2 cellular contexts compared by ENCODE assay signal in the genomic region with DNA sequence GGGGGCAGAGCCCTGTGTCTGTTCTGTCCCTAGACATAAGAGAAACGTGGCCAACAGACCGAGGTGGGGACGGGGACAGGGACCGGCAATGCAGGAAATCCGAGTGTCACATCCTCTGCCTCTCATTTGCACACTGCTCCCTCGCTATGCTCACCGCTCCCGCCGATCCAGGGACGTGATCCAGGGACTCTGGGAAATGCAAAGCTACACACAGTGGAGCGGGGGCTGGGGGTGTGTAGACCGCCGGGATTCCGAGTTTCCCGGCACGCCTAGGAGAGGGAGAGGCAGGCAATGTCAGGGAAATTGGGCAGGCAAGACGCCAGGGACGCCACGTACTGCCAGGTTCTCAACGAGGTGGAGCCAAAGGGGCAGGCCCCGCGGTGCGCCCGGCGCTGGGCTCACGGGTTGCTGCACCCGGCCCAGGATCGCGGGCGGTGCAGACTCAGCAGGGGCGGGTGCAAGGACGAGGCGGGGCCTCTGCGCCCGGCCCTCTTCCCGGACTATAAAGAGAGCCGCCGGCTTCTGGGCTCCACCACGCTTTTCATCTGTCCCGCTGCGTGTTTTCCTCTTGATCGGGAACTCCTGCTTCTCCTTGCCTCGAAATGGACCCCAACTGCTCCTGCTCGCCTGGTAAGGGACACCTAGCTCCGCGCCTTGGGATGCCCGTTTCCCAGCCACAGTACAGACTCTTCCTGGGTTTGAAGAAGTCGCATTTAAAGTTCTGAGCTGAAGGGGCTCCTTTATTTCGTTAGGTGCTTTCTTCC.
A peak's percentile ranks its signal among the peaks of the same experiment; 100 is the strongest.
TF ChIP-seq lines count a peak whose summit lies in the region.

Gene MT1X (plus strand): TSS at position 532 of the 764 bp plus-strand sequence. CDS start 71 bp downstream, at position 603.

TF ChIP-seq in IMR-90, 13 proteins besides CTCF, POLR2A, EP300 and RAD21 (continued from another document):
- no peak for TF ChIP-seq FOS (IDR thresholded peaks at IDR 0.05; ENCODE audit: low read depth, low read length)
TF ChIP-seq in IMR-90: peak in this region for 4.

TF ChIP-seq in PFSK-1, 5 proteins besides CTCF, POLR2A, EP300 and RAD21:
- TF ChIP-seq, protein P1, sequence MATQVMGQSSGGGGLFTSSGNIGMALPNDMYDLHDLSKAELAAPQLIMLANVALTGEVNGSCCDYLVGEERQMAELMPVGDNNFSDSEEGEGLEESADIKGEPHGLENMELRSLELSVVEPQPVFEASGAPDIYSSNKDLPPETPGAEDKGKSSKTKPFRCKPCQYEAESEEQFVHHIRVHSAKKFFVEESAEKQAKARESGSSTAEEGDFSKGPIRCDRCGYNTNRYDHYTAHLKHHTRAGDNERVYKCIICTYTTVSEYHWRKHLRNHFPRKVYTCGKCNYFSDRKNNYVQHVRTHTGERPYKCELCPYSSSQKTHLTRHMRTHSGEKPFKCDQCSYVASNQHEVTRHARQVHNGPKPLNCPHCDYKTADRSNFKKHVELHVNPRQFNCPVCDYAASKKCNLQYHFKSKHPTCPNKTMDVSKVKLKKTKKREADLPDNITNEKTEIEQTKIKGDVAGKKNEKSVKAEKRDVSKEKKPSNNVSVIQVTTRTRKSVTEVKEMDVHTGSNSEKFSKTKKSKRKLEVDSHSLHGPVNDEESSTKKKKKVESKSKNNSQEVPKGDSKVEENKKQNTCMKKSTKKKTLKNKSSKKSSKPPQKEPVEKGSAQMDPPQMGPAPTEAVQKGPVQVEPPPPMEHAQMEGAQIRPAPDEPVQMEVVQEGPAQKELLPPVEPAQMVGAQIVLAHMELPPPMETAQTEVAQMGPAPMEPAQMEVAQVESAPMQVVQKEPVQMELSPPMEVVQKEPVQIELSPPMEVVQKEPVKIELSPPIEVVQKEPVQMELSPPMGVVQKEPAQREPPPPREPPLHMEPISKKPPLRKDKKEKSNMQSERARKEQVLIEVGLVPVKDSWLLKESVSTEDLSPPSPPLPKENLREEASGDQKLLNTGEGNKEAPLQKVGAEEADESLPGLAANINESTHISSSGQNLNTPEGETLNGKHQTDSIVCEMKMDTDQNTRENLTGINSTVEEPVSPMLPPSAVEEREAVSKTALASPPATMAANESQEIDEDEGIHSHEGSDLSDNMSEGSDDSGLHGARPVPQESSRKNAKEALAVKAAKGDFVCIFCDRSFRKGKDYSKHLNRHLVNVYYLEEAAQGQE (IDR thresholded peaks at IDR 0.05; ENCODE audit: insufficient read depth in 1 of 2, low read depth in 2 of 2, low read length in 2 of 2) = no peak
- peak; percentile 68 for TF ChIP-seq POLR2AphosphoS5 (IDR thresholded peaks at IDR 0.05; ENCODE audit: low read depth, low read length)
- TF ChIP-seq SIN3A (IDR thresholded peaks at IDR 0.05; ENCODE audit: borderline replicate concordance, insufficient read depth, low read length) = no peak
- TF ChIP-seq TAF1 (IDR thresholded peaks at IDR 0.05; ENCODE audit: borderline replicate concordance, insufficient read depth, low read length) = no peak
